8 cellular contexts compared by ENCODE assay signal in genomic region chr16:28491970-28492474, GRCh38. TPM values are rescaled to one million over a fixed set of nuclear protein-coding genes. Genes with fewer than 3 reads are reported as not detected.
A peak's percentile ranks its signal among the peaks of the same experiment; 100 is the strongest.
DNase-seq lines count a peak whose midpoint lies in the region; ATAC-seq and TF ChIP-seq lines count a peak whose summit lies in the region.

TSS of gene CLN3 (minus strand) at chr16:28492074. CDS start at chr16:28491759, 315 bp downstream.

- H3K9me3 Mint-ChIP-seq in activated B cell treated with CpG ODN at 0.5 μM for 24 hours (no peaks in the 10 kb centered on the region), immature natural killer cell (no peaks in the 10 kb centered on the region)

- no peak for TF ChIP-seq CTCF in AG04450 (IDR thresholded peaks at IDR 0.05; ENCODE audit: low read depth, low read length)
- no peak for TF ChIP-seq CTCF in activated B cell treated with CpG ODN at 0.5 μM for 24 hours (IDR thresholded peaks at IDR 0.05)
- TF ChIP-seq CTCF in cardiac fibroblast (IDR thresholded peaks at IDR 0.05; ENCODE audit: low read depth, low read length), result no peak
- no peak for TF ChIP-seq CTCF in smooth muscle cell (IDR thresholded peaks at IDR 0.05; ENCODE audit: borderline replicate concordance, insufficient read depth, poor library complexity, severe bottlenecking)

- no peaks in the 10 kb centered on the region for H4K20me1 ChIP-seq in smooth muscle cell (ENCODE audit: low read depth)

- peak within 1 kb of the TSS; percentile 98 for H3K9ac ChIP-seq in smooth muscle cell (ENCODE audit: low read depth)

- intact Hi-C loops in activated B cell treated with CpG ODN at 0.5 μM for 24 hours (cut with micrococcal nuclease), result loop anchor here (5.0 kb wide), 5 partner anchors 125 to 480 kb away; partner anchors contain the start of genes ATXN2L, CD19, SH2B1 and SPNS1

- H3K36me3 ChIP-seq in smooth muscle cell (ENCODE audit: low read depth), result no peaks in the 10 kb centered on the region

- H3K4me3 Mint-ChIP-seq in activated B cell treated with CpG ODN at 0.5 μM for 24 hours, result peak within 1 kb of the TSS; percentile 96
- H3K4me3 Mint-ChIP-seq in immature natural killer cell, result peak within 1 kb of the TSS; percentile 98 to 99 (median 98)

- H3K27ac Mint-ChIP-seq in activated B cell treated with CpG ODN at 0.5 μM for 24 hours (peak within 1 kb of the TSS; percentile 100), immature natural killer cell (peak within 1 kb of the TSS; percentile 98 to 100 (median 100))

- H3K79me2 ChIP-seq in smooth muscle cell (ENCODE audit: low read depth), result no peaks in the 10 kb centered on the region

- H3K4me1 Mint-ChIP-seq in activated B cell treated with CpG ODN at 0.5 μM for 24 hours, result peaks cover 48% of the 10 kb centered on the region
- H3K4me1 Mint-ChIP-seq in immature natural killer cell, result peaks cover 77 to 79% of the 10 kb centered on the region in 2 donors

- peak within 1 kb of the TSS; percentile 97 for H3K4me2 ChIP-seq in smooth muscle cell

- H3K27me3 ChIP-seq in AG04450 (ENCODE audit: control insufficient read depth, insufficient read depth, low read length) (peaks cover 2% of the 10 kb centered on the region), smooth muscle cell (ENCODE audit: low read depth) (no peaks in the 10 kb centered on the region)

- H3K4me1 ChIP-seq in smooth muscle cell (ENCODE audit: low read depth), result peaks cover 5% of the 10 kb centered on the region

- under 1% methylated on average over 21 of the region's 21 CpGs for WGBS in smooth muscle cell (ENCODE audit: low lambda C conversion rate)

- DNase-seq in AG04450 (ENCODE audit: low read depth, low spot score) (peak; percentile 86), NCI-H345 (lab: John Stamatoyannopoulos, UW) (peak; percentile 94), activated B cell treated with CpG ODN at 0.5 μM for 24 hours (peak; percentile 80), cardiac fibroblast (ENCODE audit: low read depth in 2 of 2) (peak; percentile 97), immature natural killer cell (peak; percentile 92 to 93 (median 93)), smooth muscle cell (lab: John Stamatoyannopoulos, UW; ENCODE audit: unreplicated experiment) (peak; percentile 61)

- POLR2A ChIA-PET in AG04450 (lab: Yijun Ruan, JAX) (interaction anchor here (0.7 to 1.0 kb wide), 4 partner anchors 12 to 470 kb away, joined by 4 to 8 read pairs (median 6); no protein-coding TSS in a partner anchor), activated B cell treated with CpG ODN at 0.5 μM for 24 hours (lab: Charles Lee) (interaction anchor here (0.6 to 2.0 kb wide), 15 partner anchors 9 to 1478 kb away, joined by 3 to 20 read pairs (median 4); partner anchors contain the start of genes ATXN2L, MAZ, RABEP2 and SGF29)

- CTCF ChIA-PET in AG04450 (lab: Charles Lee), result interaction anchor here (1.4 kb wide), 1 partner anchor 62 kb away, joined by 4 read pairs; the partner anchor contains the start of gene SGF29
- CTCF ChIA-PET in activated B cell treated with CpG ODN at 0.5 μM for 24 hours (lab: Charles Lee), result no interaction called here

- H3K9me3 ChIP-seq in AG04450 (ENCODE audit: control insufficient read depth, insufficient read depth, low read length) (no peaks in the 10 kb centered on the region; the same call in 1 of the 2 replicates), smooth muscle cell (replicated peaks; ENCODE audit: low read depth) (no peaks in the 10 kb centered on the region)

- H3K4me3 ChIP-seq in AG04450 (ENCODE audit: low read depth, low read length) (peak within 1 kb of the TSS; percentile 100), cardiac fibroblast (replicated peaks in 1 of 2; ENCODE audit: low read depth in 2 of 2, low read length in 2 of 2) (peak within 1 kb of the TSS; percentile 77 to 100), smooth muscle cell (peak within 1 kb of the TSS; percentile 93)

- peak within 1 kb of the TSS; percentile 100 for H2AFZ ChIP-seq in smooth muscle cell (ENCODE audit: low read depth)

- H3K27ac ChIP-seq in AG04450 (ENCODE audit: low read depth, low read length) (peak within 1 kb of the TSS; percentile 97), smooth muscle cell (ENCODE audit: low read depth) (peak within 1 kb of the TSS; percentile 97)

- no peaks in the 10 kb centered on the region for H3F3A ChIP-seq in smooth muscle cell (ENCODE audit: low read depth)

- ATAC-seq in GM18909 (IDR thresholded peaks at IDR 0.05; ENCODE audit: poor library complexity, unreplicated experiment), result peak; percentile 77
- ATAC-seq in HG03175 (IDR thresholded peaks at IDR 0.05; ENCODE audit: unreplicated experiment), result peak; percentile 79
- ATAC-seq in activated B cell treated with CpG ODN at 0.5 μM for 24 hours (ENCODE audit: low read depth), result peak; percentile 72

- H3K27me3 Mint-ChIP-seq in activated B cell treated with CpG ODN at 0.5 μM for 24 hours, result no peaks in the 10 kb centered on the region
- H3K27me3 Mint-ChIP-seq in immature natural killer cell (ENCODE audit: low read depth in 3 of 3), result peaks cover 8 to 25% (median 21%) of the 10 kb centered on the region in 3 donors

- H3K36me3 Mint-ChIP-seq in activated B cell treated with CpG ODN at 0.5 μM for 24 hours (ENCODE audit: low read depth), result peaks cover 27% of the 10 kb centered on the region
- H3K36me3 Mint-ChIP-seq in immature natural killer cell, result peaks cover 7 to 23% (median 17%) of the 10 kb centered on the region in 3 donors

RNA-seq across cellular contexts. Expression of gene CLN3, which starts in this region (rescaled TPM):
- 18.7 and 20.4 TPM in 2 replicates for polyA plus RNA-seq in AG04450 (2011; rRNA removed)
- polyA minus RNA-seq in AG04450 (2011; rRNA and poly(A)+ RNA removed), result 12.8 and 22.1 TPM in 2 replicates
- 27.9 and 32.0 TPM in 2 replicates for total RNA-seq in activated B cell treated with CpG ODN at 0.5 μM for 24 hours
- 10 to 100 TPM; 18.8 to 52.2 (median 32.2) TPM for polyA plus RNA-seq in immature natural killer cell
- 10.5 and 15.3 TPM in 2 replicates for total RNA-seq in smooth muscle cell
- 19.6 and 30.9 TPM in 2 replicates for polyA plus RNA-seq in smooth muscle cell

Comparison
In these comparisons a context has a peak if more than half of its experiments do, and no peak if none do; other contexts are left out.
1. Peak in every context shown above with its lines: DNase-seq, ATAC-seq, H3K4me3 ChIP-seq and H3K27ac ChIP-seq.